Comparison of ENCODE assay signal across 1 cellular context in the genomic region with DNA sequence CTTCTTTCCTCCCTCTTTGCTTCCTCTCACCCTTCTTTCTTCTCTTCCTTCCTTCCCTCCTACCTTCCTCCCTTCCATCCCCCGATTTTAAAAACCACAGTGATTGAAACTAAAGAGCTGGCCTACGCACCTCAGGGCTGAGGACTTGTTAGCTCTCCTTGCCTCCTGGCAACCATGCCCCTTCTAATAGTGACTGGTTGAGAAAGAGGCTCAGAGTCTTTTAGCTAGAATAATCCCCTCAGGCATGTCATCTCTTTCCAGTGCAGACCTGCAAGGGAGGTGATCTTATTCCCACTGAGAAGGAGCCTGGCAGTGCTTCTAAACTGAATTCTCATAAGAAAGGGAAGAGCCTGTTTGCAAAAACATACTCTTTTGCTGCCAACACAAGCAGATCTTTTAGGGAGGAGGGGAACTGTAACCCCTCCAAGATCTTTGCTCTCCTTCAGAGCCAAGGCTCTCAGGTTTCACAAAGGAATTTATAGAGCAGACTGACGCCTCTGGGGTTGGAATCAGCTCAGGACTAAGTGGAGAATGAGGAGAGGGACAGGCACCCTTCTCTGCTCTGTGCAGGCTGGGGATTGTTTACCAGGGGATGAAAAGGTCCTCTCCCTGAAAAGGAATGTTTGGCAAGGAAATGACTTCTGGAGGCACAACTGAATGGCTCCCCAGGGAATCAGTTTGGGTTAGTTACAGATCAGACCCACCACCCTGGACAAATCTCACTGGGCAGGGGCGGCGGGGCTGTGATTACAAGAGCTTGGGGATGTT.
TF ChIP-seq lines count a peak whose summit lies in the region.

No MANE protein-coding gene starts in this region.

TF ChIP-seq in HepG2, 621 proteins besides CTCF, POLR2A, EP300 and RAD21 (continued from another document):
- TF ChIP-seq, protein P1, sequence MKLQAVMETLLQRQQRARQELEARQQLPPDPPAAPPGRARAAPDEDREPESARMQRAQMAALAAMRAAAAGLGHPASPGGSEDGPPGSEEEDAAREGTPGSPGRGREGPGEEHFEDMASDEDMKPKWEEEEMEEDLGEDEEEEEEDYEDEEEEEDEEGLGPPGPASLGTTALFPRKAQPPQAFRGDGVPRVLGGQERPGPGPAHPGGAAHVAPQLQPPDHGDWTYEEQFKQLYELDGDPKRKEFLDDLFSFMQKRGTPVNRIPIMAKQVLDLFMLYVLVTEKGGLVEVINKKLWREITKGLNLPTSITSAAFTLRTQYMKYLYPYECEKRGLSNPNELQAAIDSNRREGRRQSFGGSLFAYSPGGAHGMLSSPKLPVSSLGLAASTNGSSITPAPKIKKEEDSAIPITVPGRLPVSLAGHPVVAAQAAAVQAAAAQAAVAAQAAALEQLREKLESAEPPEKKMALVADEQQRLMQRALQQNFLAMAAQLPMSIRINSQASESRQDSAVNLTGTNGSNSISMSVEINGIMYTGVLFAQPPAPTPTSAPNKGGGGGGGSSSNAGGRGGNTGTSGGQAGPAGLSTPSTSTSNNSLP (IDR thresholded peaks at IDR 0.05; ENCODE audit: low read depth, low read length) = peak; percentile 34; the same call in 1 of the 2 replicates
- 0 out of 2 replicates have a peak, but pooled peaks have one; percentile 37 for TF ChIP-seq ZSCAN31 (CRISPR knock-in tag; IDR thresholded peaks at IDR 0.05; ENCODE audit: low read depth)
- no peak for TF ChIP-seq TCF7L2 (IDR thresholded peaks at IDR 0.05; ENCODE audit: low read depth, low read length)
- no peak for TF ChIP-seq RXRA (CRISPR knock-in tag; IDR thresholded peaks at IDR 0.05)
- TF ChIP-seq, protein P2, sequence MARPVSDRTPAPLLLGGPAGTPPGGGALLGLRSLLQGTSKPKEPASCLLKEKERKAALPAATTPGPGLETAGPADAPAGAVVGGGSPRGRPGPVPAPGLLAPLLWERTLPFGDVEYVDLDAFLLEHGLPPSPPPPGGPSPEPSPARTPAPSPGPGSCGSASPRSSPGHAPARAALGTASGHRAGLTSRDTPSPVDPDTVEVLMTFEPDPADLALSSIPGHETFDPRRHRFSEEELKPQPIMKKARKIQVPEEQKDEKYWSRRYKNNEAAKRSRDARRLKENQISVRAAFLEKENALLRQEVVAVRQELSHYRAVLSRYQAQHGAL (CRISPR knock-in tag; IDR thresholded peaks at IDR 0.05; ENCODE audit: not compliant biosample characterization) = no peak
- TF ChIP-seq ZNF382 (CRISPR knock-in tag; IDR thresholded peaks at IDR 0.05; ENCODE audit: borderline replicate concordance) = no peak
- TF ChIP-seq ZNF792 (CRISPR knock-in tag; IDR thresholded peaks at IDR 0.05) = no peak
- TF ChIP-seq ZNF605 (CRISPR knock-in tag; IDR thresholded peaks at IDR 0.05) = 0 out of 2 replicates have a peak, but pooled peaks have one; percentile 7
TF ChIP-seq in HepG2: peak in this region for 19.
